31 cellular contexts compared by ENCODE assay signal in the genomic region with DNA sequence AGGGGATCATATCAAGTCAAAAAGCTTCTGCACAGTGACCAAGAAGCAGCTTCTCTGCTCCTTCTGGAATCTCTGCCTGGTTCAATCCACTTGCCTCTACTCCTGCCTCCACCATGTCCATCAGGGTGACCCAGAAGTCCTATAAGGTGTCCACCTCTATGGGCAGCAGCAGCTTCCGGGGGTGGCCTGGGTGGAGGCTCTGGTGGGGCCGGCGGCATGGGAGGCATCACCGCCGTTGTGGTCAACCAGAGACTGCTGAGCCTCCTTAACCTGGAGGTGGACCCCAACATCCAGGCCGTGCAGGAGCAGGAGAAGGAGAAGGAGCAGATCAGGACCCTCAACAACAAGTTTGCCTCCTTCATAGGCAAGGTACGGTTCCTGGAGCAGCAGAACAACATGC.
DNase-seq lines count a peak whose midpoint lies in the region; ATAC-seq and TF ChIP-seq lines count a peak whose summit lies in the region.
"Had no signal": no experiment of that assay in that cellular context is flagged by ENCODE, and none has a peak within 500 bp of the region (broad histone marks: within the 10 kb centered on the region; RNA-seq: fewer than 3 reads in every experiment).

No MANE protein-coding gene starts in this region.

- H3K4me2 ChIP-seq in neuronal stem cell (ENCODE audit: insufficient read depth, low read length, poor library complexity, severe bottlenecking) = no peak overlapping the region
- H3K4me2 ChIP-seq: A549; BLaER1; BLaER1 treated with 17β-estradiol and CSF1 and Interleukin-3, amounts not matched to agents 10 nM and 100 nM had no signal

- H3K27ac Mint-ChIP-seq in stimulated activated naive CD8-positive, alpha-beta T cell treated with anti-CD3 and anti-CD28 coated beads, Interleukin-15, amount 100 ng/mL, for 72 hours = peak overlapping the region; percentile 67
- H3K27ac Mint-ChIP-seq: B cell; CD14-positive monocyte; CD4-positive, alpha-beta memory T cell; CD4-positive, alpha-beta T cell; CD8-positive, alpha-beta memory T cell; CD8-positive, alpha-beta T cell had no signal

- no peak for DNase-seq in stimulated activated naive CD8-positive, alpha-beta T cell treated with anti-CD3 and anti-CD28 coated beads, Interleukin-15, amount 100 ng/mL, for 72 hours
- DNase-seq in stimulated activated naive CD8-positive, alpha-beta T cell treated with anti-CD3 and anti-CD28 coated beads, Interleukin-15, Interleukin-2, amounts not matched to agents 100 U/mL and 50 U/mL, for 24 hours = no peak
- DNase-seq in neuronal stem cell (ENCODE audit: low spot score) (no peak), GM13977 (ENCODE audit: low spot score) (no peak)
- DNase-seq: 8988T; ACHN; AML-193; BE2C; C1 segment of cervical spinal cord; Caco-2; Calu3; CD4-positive, alpha-beta memory T cell; CD4-positive, alpha-beta T cell; CD4-positive, CD25-positive, alpha-beta regulatory T cell; CD8-positive, alpha-beta memory T cell; CD8-positive, alpha-beta T cell; COR-L47; DMS 273 treated with DMSO at 0.1 percent for 48 hours; DMS153; DMS53; DMS79; DMS79 treated with DMSO at 0.1 percent for 48 hours; DND-41; EL had no signal

- no peak overlapping the region for H3K27ac ChIP-seq in neuronal stem cell (replicated peaks; ENCODE audit: low read length)
- H3K27ac ChIP-seq: 22Rv1; A549; BLaER1; BLaER1 treated with 17β-estradiol and CSF1 and Interleukin-3, amounts not matched to agents 10 nM and 100 nM; C4-2B had no signal

- in situ Hi-C loops in GM13977 (cut with MboI; ENCODE audit: low pct_unique_long_range_greater_than_20kb, low sequenced_read_pairs, unreplicated experiment) = no loop called here

- peak overlapping the region; percentile 10 for H2BK15ac ChIP-seq in neuronal stem cell (ENCODE audit: low read length)

- no peaks in the 10 kb centered on the region for H3K79me1 ChIP-seq in neuronal stem cell (ENCODE audit: low read depth, low read length)

- H3K9ac ChIP-seq in neuronal stem cell (ENCODE audit: low read depth, low read length, poor library complexity) = no peak overlapping the region
- H3K9ac ChIP-seq: BLaER1; BLaER1 treated with 17β-estradiol and CSF1 and Interleukin-3, amounts not matched to agents 10 nM and 100 nM had no signal

- no peaks in the 10 kb centered on the region for H3K27me3 ChIP-seq in neuronal stem cell (ENCODE audit: control insufficient read depth in 3 of 3, insufficient read depth in 3 of 3, low read depth in 1 of 3, low read length in 3 of 3)
- H3K27me3 ChIP-seq: BE2C; BLaER1; BLaER1 treated with 17β-estradiol and CSF1 and Interleukin-3, amounts not matched to agents 10 nM and 100 nM had no signal

- ATAC-seq in stimulated activated naive CD8-positive, alpha-beta T cell treated with anti-CD3 and anti-CD28 coated beads, Interleukin-15, amount 100 ng/mL, for 72 hours = no peak
- no peak for ATAC-seq in stimulated activated naive CD8-positive, alpha-beta T cell treated with anti-CD3 and anti-CD28 coated beads, Interleukin-15, Interleukin-2, amounts not matched to agents 100 U/mL and 50 U/mL, for 24 hours
- ATAC-seq: A549; CD8-positive, alpha-beta T cell had no signal

- peaks cover 30 to 31% of the 10 kb centered on the region in 2 donors for H3K9me3 Mint-ChIP-seq in stimulated activated naive CD8-positive, alpha-beta T cell treated with anti-CD3 and anti-CD28 coated beads, Interleukin-15, amount 100 ng/mL, for 72 hours

- no peaks in the 10 kb centered on the region for H3K36me3 ChIP-seq in neuronal stem cell (replicated peaks in 1 of 2; ENCODE audit: control insufficient read depth in 2 of 2, insufficient read depth in 2 of 2, low read length in 2 of 2)
- H3K36me3 ChIP-seq: BE2C; BLaER1; BLaER1 treated with 17β-estradiol and CSF1 and Interleukin-3, amounts not matched to agents 10 nM and 100 nM had no signal

- H3K4me1 ChIP-seq in neuronal stem cell (ENCODE audit: control insufficient read depth in 2 of 2, insufficient read depth in 1 of 2, low read depth in 1 of 2, low read length in 2 of 2) = no peaks in the 10 kb centered on the region
- H3K4me1 ChIP-seq: A549; BE2C; BLaER1; BLaER1 treated with 17β-estradiol and CSF1 and Interleukin-3, amounts not matched to agents 10 nM and 100 nM; Caco-2 had no signal

- no peak overlapping the region for H3K4ac ChIP-seq in neuronal stem cell (ENCODE audit: low read length)

- no peak overlapping the region for H3K14ac ChIP-seq in neuronal stem cell (ENCODE audit: low read length)

- peak overlapping the region; percentile 40 for H4K91ac ChIP-seq in neuronal stem cell (ENCODE audit: low read depth, low read length, poor library complexity)

- no peak overlapping the region for H2AK5ac ChIP-seq in neuronal stem cell (ENCODE audit: low read depth, low read length)

- H2BK12ac ChIP-seq in neuronal stem cell (ENCODE audit: low read length) = no peak overlapping the region

- TF ChIP-seq CTCF in GM13977 (IDR thresholded peaks at IDR 0.05; ENCODE audit: extremely low read depth, insufficient read depth, missing control alignments) = no peak

- H3K18ac ChIP-seq in neuronal stem cell (ENCODE audit: low read length) = no peak overlapping the region

- H2BK120ac ChIP-seq in neuronal stem cell (ENCODE audit: low read depth, low read length) = no peak overlapping the region

- H4K8ac ChIP-seq in neuronal stem cell (ENCODE audit: low read depth, low read length) = no peak overlapping the region

- no peak overlapping the region for H3K4me3 Mint-ChIP-seq in stimulated activated naive CD8-positive, alpha-beta T cell treated with anti-CD3 and anti-CD28 coated beads, Interleukin-15, amount 100 ng/mL, for 72 hours
- H3K4me3 Mint-ChIP-seq: B cell; CD14-positive monocyte; CD4-positive, alpha-beta memory T cell; CD4-positive, alpha-beta T cell; CD4-positive, CD25-positive, alpha-beta regulatory T cell; CD8-positive, alpha-beta memory T cell; CD8-positive, alpha-beta T cell had no signal

- WGBS in neuronal stem cell (ENCODE audit: extremely low coverage in 2 of 2, insufficient read length in 2 of 2, insufficient replicate concordance in 1 of 2), 2 donors = no CpG with 5 or more reads among the region's 7 CpGs

- H3K4me1 Mint-ChIP-seq in stimulated activated naive CD8-positive, alpha-beta T cell treated with anti-CD3 and anti-CD28 coated beads, Interleukin-15, amount 100 ng/mL, for 72 hours = no peaks in the 10 kb centered on the region
- H3K4me1 Mint-ChIP-seq: B cell; CD14-positive monocyte; CD4-positive, CD25-positive, alpha-beta regulatory T cell; CD8-positive, alpha-beta memory T cell had no signal

- H3K23ac ChIP-seq in neuronal stem cell (ENCODE audit: low read depth, low read length, poor library complexity) = no peak overlapping the region

- H3K27me3 Mint-ChIP-seq in stimulated activated naive CD8-positive, alpha-beta T cell treated with anti-CD3 and anti-CD28 coated beads, Interleukin-15, amount 100 ng/mL, for 72 hours = no peaks in the 10 kb centered on the region
- H3K27me3 Mint-ChIP-seq: B cell; CD4-positive, alpha-beta memory T cell; CD4-positive, alpha-beta T cell; CD4-positive, CD25-positive, alpha-beta regulatory T cell; CD8-positive, alpha-beta memory T cell had no signal

- H3K9me3 ChIP-seq in neuronal stem cell (replicated peaks in 1 of 2; ENCODE audit: control insufficient read depth in 2 of 2, insufficient read depth in 1 of 2, low read depth in 1 of 2, low read length in 2 of 2) = peaks cover 0 to 28% of the 10 kb centered on the region in 2 donors
- H3K9me3 ChIP-seq: A549, BE2C, Caco-2 had no signal

- H3K4me3 ChIP-seq in neuronal stem cell (ENCODE audit: low read length in 2 of 2) = no peak overlapping the region
- H3K4me3 ChIP-seq: A549; BLaER1; BLaER1 treated with 17β-estradiol and CSF1 and Interleukin-3, amounts not matched to agents 10 nM and 100 nM had no signal

- no peak overlapping the region for H2AFZ ChIP-seq in neuronal stem cell (ENCODE audit: low read length)

- no peak overlapping the region for H2BK5ac ChIP-seq in neuronal stem cell (ENCODE audit: low read length)
